Comparison of ENCODE assay signal across 8 cellular contexts in genomic region chrX:153925739-153926593, GRCh38. TPM values are rescaled to one million over a fixed set of nuclear protein-coding genes. Genes with fewer than 3 reads are reported as not detected.
DNase-seq lines count a peak whose midpoint lies in the region; ATAC-seq, FAIRE-seq and TF ChIP-seq lines count a peak whose summit lies in the region.

ARHGAP4 (minus strand) TSS chrX:153926264; CDS start chrX:153926202, 62 bp downstream.

- H3K79me2 ChIP-seq in ACC112 (ENCODE audit: control insufficient read depth, insufficient read depth, low read length, unreplicated experiment): no peaks in the 10 kb centered on the region
- peaks cover 27% of the 10 kb centered on the region; the same call in 1 of the 2 replicates for H3K79me2 ChIP-seq in HCT116 (ENCODE audit: insufficient read depth, low read length)
- H3K79me2 ChIP-seq in H1 (ENCODE audit: control insufficient read depth in 1 of 2, insufficient read depth in 2 of 2, low read length in 2 of 2): peaks cover 0 to 3% of the 10 kb centered on the region in 2 experiments; a peak in 1 of 4 replicates

- FAIRE-seq in H1 (lab: Jason Lieb, UNC): peak; percentile 52

- peak; percentile 98 for TF ChIP-seq POLR2A in HCT116 (IDR thresholded peaks at IDR 0.05; ENCODE audit: borderline replicate concordance, extremely low read depth, insufficient read depth, insufficient read length)
- TF ChIP-seq POLR2A in H1 (IDR thresholded peaks at IDR 0.05; ENCODE audit: control extremely low read depth in 1 of 2, low read depth in 2 of 2, low read length in 2 of 2): peak in 1 of 2 experiments; percentile 90; a peak in 2 of 3 replicates

- H3K27me3 ChIP-seq in ACC112 (ENCODE audit: insufficient read depth, low read length) (no peaks in the 10 kb centered on the region), HCT116 (ENCODE audit: insufficient read depth, low read length) (no peaks in the 10 kb centered on the region), H1 (replicated peaks in 1 of 4; ENCODE audit: control insufficient read depth in 3 of 4, extremely low read depth in 1 of 4, insufficient read depth in 3 of 4, low read length in 3 of 4) (no peaks in the 10 kb centered on the region)

- RAD21 ChIA-PET in HCT116 (lab: Charles Lee; ENCODE audit: low non-redundant PET in 1 of 2, low total read pairs in 2 of 2, uncharacterized antibody in 2 of 2, unreplicated experiment in 2 of 2): no interaction called here

- TF ChIP-seq CTCF in HCT116 (IDR thresholded peaks at IDR 0.05 in 2 of 3, conservative IDR thresholded peaks at IDR 0.05 in 1 of 3; ENCODE audit: borderline replicate concordance in 1 of 3, insufficient read depth in 1 of 3, low read depth in 2 of 3, low read length in 2 of 3): no peak
- TF ChIP-seq CTCF in WTC11 (IDR thresholded peaks at IDR 0.05): no peak
- TF ChIP-seq CTCF in H1 (IDR thresholded peaks at IDR 0.05; ENCODE audit: control extremely low read depth in 1 of 3, insufficient read depth in 1 of 3, low read depth in 1 of 3, low read length in 3 of 3): no peak

- peak within 1 kb of the TSS; percentile 43 for H4K5ac ChIP-seq in H1 (ENCODE audit: insufficient read length, low read depth, low read length)

- H2BK5ac ChIP-seq in H1 (ENCODE audit: low read depth, low read length): peak within 1 kb of the TSS; percentile 66; the same call in 1 of the 2 replicates

- ATAC-seq in HCT116 (peak; percentile 31), WTC11 (no peak), GM19452 (IDR thresholded peaks at IDR 0.05; ENCODE audit: unreplicated experiment) (no peak), GM21723 (IDR thresholded peaks at IDR 0.05; ENCODE audit: unreplicated experiment) (no peak)
- ATAC-seq in natural killer cell treated with Interleukin-12 subunit alpha and Interleukin-12 subunit beta and Interleukin-15 and Interleukin-18, amount 100 ng/mL, for 72 hours: peak; percentile 25 to 39

- H3K9ac ChIP-seq in HCT116 (ENCODE audit: low read length) (peak within 1 kb of the TSS; percentile 80), H1 (replicated peaks in 1 of 4; ENCODE audit: extremely low read depth in 1 of 4, low read depth in 3 of 4, low read length in 3 of 4) (peak within 1 kb of the TSS; percentile 16 to 78 (median 51))

- BruUV-seq in HCT116 (replicated peaks; lab: Mats Ljungman, UMichigan): TSS peak; percentile 96

- DNase-seq in HCT116 (ENCODE audit: low read depth, low spot score) (peak; percentile 37), WTC11 (ENCODE audit: low spot score) (peak; percentile 31), H1 (ENCODE audit: low read depth in 1 of 2, low spot score in 2 of 2) (no peak)
- peak; percentile 78 for DNase-seq in natural killer cell treated with Interleukin-12 subunit alpha and Interleukin-12 subunit beta and Interleukin-15 and Interleukin-18, amount 100 ng/mL, for 72 hours (ENCODE audit: low spot score)

- no peaks in the 10 kb centered on the region for H3K9me2 ChIP-seq in HCT116 (ENCODE audit: insufficient read depth)

- peak within 1 kb of the TSS; percentile 87 for H3K27ac Mint-ChIP-seq in WTC11
- H3K27ac Mint-ChIP-seq in natural killer cell treated with Interleukin-12 subunit alpha and Interleukin-12 subunit beta and Interleukin-15 and Interleukin-18, amount 100 ng/mL, for 72 hours: peak within 1 kb of the TSS; percentile 93 to 95

- H3K14ac ChIP-seq in H1 (ENCODE audit: insufficient read length): no peak within 1 kb of the TSS

- H3K9me3 Mint-ChIP-seq in WTC11: no peaks in the 10 kb centered on the region
- H3K9me3 Mint-ChIP-seq in natural killer cell treated with Interleukin-12 subunit alpha and Interleukin-12 subunit beta and Interleukin-15 and Interleukin-18, amount 100 ng/mL, for 72 hours: no peaks in the 10 kb centered on the region

- peaks cover 15% of the 10 kb centered on the region; the same call in 1 of the 2 replicates for H3K23me2 ChIP-seq in H1 (ENCODE audit: low read depth, low read length)

- H3K23ac ChIP-seq in H1 (ENCODE audit: insufficient read length): no peak within 1 kb of the TSS

- no peak within 1 kb of the TSS for H2AFZ ChIP-seq in ACC112 (ENCODE audit: low read length, unreplicated experiment)
- no peak within 1 kb of the TSS for H2AFZ ChIP-seq in HCT116 (ENCODE audit: low read depth, low read length, poor library complexity, severe bottlenecking)
- H2AFZ ChIP-seq in H1 (ENCODE audit: low read length): no peak within 1 kb of the TSS

- no peak within 1 kb of the TSS; the same call in 1 of the 2 replicates for H2BK15ac ChIP-seq in H1 (ENCODE audit: low read length)

- H3K4me3 ChIP-seq in ACC112 (ENCODE audit: low read depth, low read length) (peak within 1 kb of the TSS; percentile 84), HCT116 (replicated peaks in 1 of 2; ENCODE audit: low read depth in 1 of 2, low read length in 2 of 2) (peak within 1 kb of the TSS; percentile 69 to 71), H1 (ENCODE audit: extremely low read depth in 1 of 4, insufficient read depth in 2 of 4, low read depth in 3 of 4, low read length in 4 of 4) (peak within 1 kb of the TSS; percentile 55 to 77 (median 62)), urinary bladder (ENCODE audit: low read depth, low read length) (peak within 1 kb of the TSS; percentile 31)

- no peak within 1 kb of the TSS for H3K56ac ChIP-seq in H1 (replicated peaks; ENCODE audit: insufficient read length, low read depth, low read length)

- peak within 1 kb of the TSS; percentile 68; the same call in 1 of the 2 replicates for H2BK12ac ChIP-seq in H1 (ENCODE audit: low read depth, low read length)

- peak within 1 kb of the TSS; percentile 83; the same call in 1 of the 2 replicates for H3K18ac ChIP-seq in H1 (ENCODE audit: extremely low read depth, low read length)

- no peaks in the 10 kb centered on the region for H3K27me3 Mint-ChIP-seq in WTC11 (ENCODE audit: low read depth)
- no peaks in the 10 kb centered on the region for H3K27me3 Mint-ChIP-seq in natural killer cell treated with Interleukin-12 subunit alpha and Interleukin-12 subunit beta and Interleukin-15 and Interleukin-18, amount 100 ng/mL, for 72 hours

- intact Hi-C loops in HCT116 (cut with micrococcal nuclease): no loop called here

- H3K4me1 ChIP-seq in ACC112 (ENCODE audit: control insufficient read depth, insufficient read depth, low read length, unreplicated experiment) (peaks cover 9% of the 10 kb centered on the region), HCT116 (ENCODE audit: control insufficient read depth in 1 of 2, insufficient read depth in 2 of 2, low read length in 2 of 2) (peaks cover 22 to 43% of the 10 kb centered on the region in 2 experiments), H1 (replicated peaks in 1 of 4; ENCODE audit: control insufficient read depth in 3 of 4, insufficient read depth in 4 of 4, low read length in 3 of 4) (peaks cover 3 to 18% (median 12%) of the 10 kb centered on the region in 4 experiments), urinary bladder (ENCODE audit: insufficient read depth) (no peaks in the 10 kb centered on the region)

- H4K20me1 ChIP-seq in HCT116 (ENCODE audit: insufficient read depth) (no peaks in the 10 kb centered on the region), H1 (replicated peaks in 1 of 2; ENCODE audit: control insufficient read depth in 1 of 2, insufficient read depth in 2 of 2, low read length in 2 of 2) (peaks cover 0 to 2% of the 10 kb centered on the region in 2 experiments)

- WGBS in H1 (ENCODE audit: extremely low coverage in 1 of 2, insufficient coverage in 1 of 2, insufficient read length in 1 of 2, insufficient replicate concordance in 2 of 2, low coverage in 1 of 2, low lambda C conversion rate in 2 of 2, missing lambda C conversion rate in 1 of 2), 2 experiments: 7% methylated on average over 15 of the region's 59 CpGs; no CpG with 5 or more reads in 1 of the 2 experiments
- WGBS in urinary bladder: 15% methylated on average over 59 of the region's 59 CpGs

- H3K4ac ChIP-seq in H1 (replicated peaks; ENCODE audit: insufficient read length, low read depth, low read length): no peak within 1 kb of the TSS

- H3K36me3 Mint-ChIP-seq in WTC11: no peaks in the 10 kb centered on the region
- H3K36me3 Mint-ChIP-seq in natural killer cell treated with Interleukin-12 subunit alpha and Interleukin-12 subunit beta and Interleukin-15 and Interleukin-18, amount 100 ng/mL, for 72 hours: no peaks in the 10 kb centered on the region

- H2BK20ac ChIP-seq in H1 (ENCODE audit: low read length): no peak within 1 kb of the TSS

- POLR2A ChIA-PET in HCT116 (lab: Charles Lee): interaction anchor here (1.0 to 1.7 kb wide), 4 partner anchors 9 to 131 kb away, joined by 3 to 7 read pairs (median 4); partner anchors contain the start of genes HCFC1, IDH3G, NAA10 and SSR4
- POLR2A ChIA-PET in WTC11 (lab: Charles Lee): interaction anchor here (0.6 to 1.7 kb wide), 10 partner anchors 10 to 242 kb away, joined by 3 to 8 read pairs (median 4); no protein-coding TSS in a partner anchor
- POLR2A ChIA-PET in H1 (lab: Charles Lee; ENCODE audit: partially characterized antibody): interaction anchor here (0.6 to 14.9 kb wide), 19 partner anchors 11 to 241 kb away, joined by 3 to 231 read pairs (median 6); partner anchors contain the start of genes HCFC1, NAA10, RENBP and TMEM187

- H3K9me3 ChIP-seq in HCT116 (ENCODE audit: control insufficient read depth in 1 of 2, insufficient read depth in 1 of 2, low read depth in 1 of 2, low read length in 2 of 2): no peaks in the 10 kb centered on the region
- no peaks in the 10 kb centered on the region for H3K9me3 ChIP-seq in H1 (ENCODE audit: insufficient read depth in 2 of 2, low read depth in 1 of 2, low read length in 1 of 2)

- no peaks in the 10 kb centered on the region for H3K36me3 ChIP-seq in ACC112 (ENCODE audit: insufficient read depth, low read length)
- peaks cover 0 to 4% of the 10 kb centered on the region in 2 experiments; a peak in 1 of 4 replicates for H3K36me3 ChIP-seq in HCT116 (ENCODE audit: control insufficient read depth in 1 of 2, insufficient read depth in 2 of 2, low read length in 2 of 2)
- H3K36me3 ChIP-seq in H1 (ENCODE audit: control insufficient read depth in 2 of 4, insufficient read depth in 4 of 4, low read length in 3 of 4): no peaks in the 10 kb centered on the region; a peak in 2 of 8 replicates
- H3K36me3 ChIP-seq in urinary bladder (ENCODE audit: insufficient read depth): no peaks in the 10 kb centered on the region

- TF ChIP-seq EP300 in H1 (IDR thresholded peaks at IDR 0.05; ENCODE audit: borderline replicate concordance in 1 of 2, low read depth in 2 of 2, low read length in 2 of 2): no peak

- H3K27ac ChIP-seq in ACC112 (ENCODE audit: low read depth, low read length) (no peak within 1 kb of the TSS; the same call in 1 of the 2 replicates), HCT116 (ENCODE audit: low read depth, low read length) (peak within 1 kb of the TSS; percentile 99), H1 (ENCODE audit: low read depth, low read length) (peak within 1 kb of the TSS; percentile 63; the same call in 1 of the 2 replicates), urinary bladder (ENCODE audit: low read depth) (peak within 1 kb of the TSS; percentile 48)

- no peaks in the 10 kb centered on the region; the same call in 1 of the 2 replicates for H3K79me1 ChIP-seq in H1 (ENCODE audit: low read depth, low read length)

- H3K4me2 ChIP-seq in HCT116 (ENCODE audit: low read length): peak within 1 kb of the TSS; percentile 87
- peak within 1 kb of the TSS; percentile 88 to 94 for H3K4me2 ChIP-seq in H1 (ENCODE audit: insufficient read depth in 1 of 2, low read depth in 2 of 2, low read length in 2 of 2)

- CTCF ChIA-PET in HCT116 (lab: Charles Lee) (interaction anchor here (2.5 kb wide), 2 partner anchors 21 kb away, joined by 12 to 14 read pairs; no protein-coding TSS in a partner anchor), WTC11 (lab: Charles Lee) (interaction anchor here (0.5 to 6.9 kb wide), 13 partner anchors 9 to 199 kb away, joined by 3 to 116 read pairs (median 5); partner anchors contain the start of genes NAA10 and RENBP), H1 (lab: Charles Lee; ENCODE audit: partially characterized antibody) (interaction anchor here (0.8 to 19.6 kb wide), 13 partner anchors 10 to 171 kb away, joined by 3 to 272 read pairs (median 4); partner anchors contain the start of gene RENBP)

- H3K4me1 Mint-ChIP-seq in WTC11: peaks cover 28% of the 10 kb centered on the region
- peaks cover 26 to 43% of the 10 kb centered on the region in 2 donors for H3K4me1 Mint-ChIP-seq in natural killer cell treated with Interleukin-12 subunit alpha and Interleukin-12 subunit beta and Interleukin-15 and Interleukin-18, amount 100 ng/mL, for 72 hours (ENCODE audit: low read depth in 2 of 2)

- no peak within 1 kb of the TSS for H2AK5ac ChIP-seq in H1 (ENCODE audit: low read depth, low read length)

- no peak within 1 kb of the TSS for H2BK120ac ChIP-seq in H1 (replicated peaks; ENCODE audit: low read depth, low read length)

- peak within 1 kb of the TSS; percentile 86 for H3K4me3 Mint-ChIP-seq in WTC11
- peak within 1 kb of the TSS; percentile 89 for H3K4me3 Mint-ChIP-seq in natural killer cell treated with Interleukin-12 subunit alpha and Interleukin-12 subunit beta and Interleukin-15 and Interleukin-18, amount 100 ng/mL, for 72 hours

- peak within 1 kb of the TSS; percentile 74 for H4K91ac ChIP-seq in H1 (replicated peaks; ENCODE audit: insufficient read length, low read length)

- 0 out of 2 replicates have a peak within 1 kb of the TSS, but pooled peaks have one; percentile 25 for H4K8ac ChIP-seq in H1 (ENCODE audit: extremely low read depth, insufficient read depth, low read length)

- TF ChIP-seq RAD21 in HCT116 (IDR thresholded peaks at IDR 0.05; ENCODE audit: low read depth) (no peak), H1 (IDR thresholded peaks at IDR 0.05 in 1 of 2, conservative IDR thresholded peaks at IDR 0.05 in 1 of 2; ENCODE audit: low read depth in 2 of 2, low read length in 2 of 2) (no peak)

RNA-seq across cellular contexts. Expression of gene ARHGAP4, which starts in this region (rescaled TPM):
- 67.4 TPM for total RNA-seq in HCT116 (2021; ENCODE audit: unreplicated experiment)
- 41.2 and 44.2 TPM in 2 replicates for polyA plus RNA-seq in HCT116 (2012)
- total RNA-seq in WTC11 (2021): 52.1 to 66.9 TPM (median 65.3 TPM) in 3 replicates
- 25.9 and 26.0 TPM in 2 replicates for total RNA-seq in H1 (2021; fragmentation: NEBNext Ultra II Directional; extraction: Animal tissue kit (Norgen Biotek cat#: 25700))
- 23.9 and 42.4 TPM in 2 replicates for polyA plus RNA-seq in H1 (2011; rRNA removed)
- polyA plus RNA-seq in H1 (2011; cell fraction: cytosol; rRNA removed): 27.6 TPM
- polyA plus RNA-seq in H1 (2011; cell fraction: nucleus; rRNA removed): 149 TPM
- polyA plus RNA-seq in H1 (2012, experiment 1 of 2): 10.6 to 29.1 TPM (median 24.4 TPM) in 4 replicates
- polyA plus RNA-seq in H1 (2012, experiment 2 of 2): 21.7 TPM
- 27.8 TPM for polyA plus RNA-seq in H1 (2013, experiment 1 of 2)
- 26.3 TPM for polyA plus RNA-seq in H1 (2013, experiment 2 of 2)
- polyA minus RNA-seq in H1 (2011; rRNA and poly(A)+ RNA removed): 9.9 and 11.1 TPM in 2 replicates
- polyA minus RNA-seq in H1 (2011; cell fraction: cytosol; rRNA and poly(A)+ RNA removed): 32.3 TPM
- 31.3 TPM for polyA minus RNA-seq in H1 (2011; cell fraction: nucleus; rRNA and poly(A)+ RNA removed)
- 100 to 1,000 TPM; 155 to 276 TPM for total RNA-seq in natural killer cell treated with Interleukin-12 subunit alpha and Interleukin-12 subunit beta and Interleukin-15 and Interleukin-18, amount 100 ng/mL, for 72 hours
- total RNA-seq in urinary bladder: 11.6 TPM
- 28.4 TPM for polyA plus RNA-seq in urinary bladder

Comparison
In these comparisons a context has a peak if more than half of its experiments do, and no peak if none do; other contexts are left out.
1. H3K4me3 ChIP-seq: peak in every context shown above with its lines; median percentile 84 in ACC112; 70 in HCT116; 62 in H1; 31 in urinary bladder.
2. ATAC-seq: peak in HCT116 (single experiment) and natural killer cell treated with Interleukin-12 subunit alpha and Interleukin-12 subunit beta and Interleukin-15 and Interleukin-18, amount 100 ng/mL, for 72 hours (2 of 2); none in WTC11 (single experiment), GM19452 (single experiment) and GM21723 (single experiment).
3. DNase-seq: peak in HCT116 (single experiment), WTC11 (single experiment) and natural killer cell treated with Interleukin-12 subunit alpha and Interleukin-12 subunit beta and Interleukin-15 and Interleukin-18, amount 100 ng/mL, for 72 hours (single experiment); none in H1 (0 of 2).